17 cellular contexts compared by ENCODE assay signal in genomic region chr20:46145646-46146045, GRCh38.
A peak's percentile ranks its signal among the peaks of the same experiment; 100 is the strongest.
DNase-seq lines count a peak whose midpoint lies in the region; FAIRE-seq and TF ChIP-seq lines count a peak whose summit lies in the region.
"Had no signal": no experiment of that assay in that cellular context is flagged by ENCODE, and none has a peak within 500 bp of the region (broad histone marks: within the 10 kb centered on the region; RNA-seq: fewer than 3 reads in every experiment).

No MANE protein-coding gene starts in this region.

- DNase-seq in NCI-H1092 treated with DMSO at 0.1 percent for 48 hours (lab: John Stamatoyannopoulos, UW), result peak; percentile 27
- DNase-seq in NCI-H1092 (lab: John Stamatoyannopoulos, UW), result no peak
- DNase-seq in NCI-H1694 (lab: John Stamatoyannopoulos, UW), result peak; percentile 83
- DNase-seq in NCI-H82 (lab: John Stamatoyannopoulos, UW), result peak; percentile 94
- peak; percentile 54 for DNase-seq in iPS-NIHi11 (ENCODE audit: low spot score)
- no peak for DNase-seq in CD1c-positive myeloid dendritic cell (ENCODE audit: extremely low spot score)
- DNase-seq in D721Med (ENCODE audit: insufficient read length, low spot score), result no peak
- DNase-seq in amniotic stem cell (lab: John Stamatoyannopoulos, UW), result no peak
- DNase-seq: CD8-positive, alpha-beta memory T cell; DMS153; EL; IMR-90; Kasumi-1; NCI-H1930; NCI-H226; NCI-H774; SHP77 treated with DMSO at 0.1 percent for 48 hours had no signal

- no peak for FAIRE-seq in D721Med (lab: Jason Lieb, UNC)

- no peak for TF ChIP-seq CTCF in D721Med (IDR thresholded peaks at IDR 0.05; ENCODE audit: insufficient read depth, missing control alignments)

Comparison
In these comparisons a context has a peak if more than half of its experiments do, and no peak if none do; other contexts are left out.
1. DNase-seq: peak in NCI-H1092 treated with DMSO at 0.1 percent for 48 hours (single experiment), NCI-H1694 (single experiment), NCI-H82 (single experiment) and iPS-NIHi11 (single experiment); none in NCI-H1092 (single experiment), CD1c-positive myeloid dendritic cell (single experiment), D721Med (single experiment) and amniotic stem cell (single experiment).